ENCODE assay signal across 9 cellular contexts in genomic region chr3:16883057-16883725, GRCh38. TPM values are rescaled to one million over a fixed set of nuclear protein-coding genes. Genes with fewer than 3 reads are reported as not detected.
DNase-seq lines count a peak whose midpoint lies in the region; ATAC-seq and TF ChIP-seq lines count a peak whose summit lies in the region.
"Had no signal": no experiment of that assay in that cellular context is flagged by ENCODE, and none has a peak within 500 bp of the region (broad histone marks: within the 10 kb centered on the region; RNA-seq: fewer than 3 reads in every experiment).

No MANE protein-coding gene starts in this region.

- in situ Hi-C loops in IMR-90 (cut with MboI; ENCODE audit: low sequenced_read_pairs) = loop anchor here (25.0 kb wide), 1 partner anchor 596 kb away; no protein-coding TSS in a partner anchor

- H2BK15ac ChIP-seq in IMR-90 (ENCODE audit: low read depth, low read length) = no peak overlapping the region

- no peaks in the 10 kb centered on the region for H3K36me3 Mint-ChIP-seq in neural progenitor cell

- H3K14ac ChIP-seq in IMR-90 (replicated peaks; ENCODE audit: low read depth, low read length) = no peak overlapping the region

- DNase-seq in BJ (ENCODE audit: low read depth) (peak; percentile 42), IMR-90 (no peak), esophagus muscularis mucosa (ENCODE audit: extremely low spot score) (no peak), neural progenitor cell (ENCODE audit: low spot score) (peak; percentile 49), NCI-H510A (lab: John Stamatoyannopoulos, UW) (no peak), NCI-H345 treated with DMSO at 0.1 percent for 48 hours (lab: John Stamatoyannopoulos, UW; ENCODE audit: unreplicated experiment) (no peak), NCI-H226 (no peak)
- no peak for DNase-seq in stimulated activated CD8-positive, alpha-beta memory T cell treated with anti-CD3 and anti-CD28 coated beads, Interleukin-4, amount 100 ng/mL, for 48 hours

- H3K18ac ChIP-seq in IMR-90 (ENCODE audit: low read depth, low read length) = no peak overlapping the region

- WGBS in IMR-90 (ENCODE audit: extremely low coverage in 2 of 2, insufficient read length in 1 of 2), 2 experiments = 87% methylated on average over 8 of the region's 23 CpGs; no CpG with 5 or more reads in 1 of the 2 experiments
- WGBS in esophagus muscularis mucosa = 79% methylated on average over 23 of the region's 23 CpGs

- H2BK20ac ChIP-seq in IMR-90 (ENCODE audit: low read depth, low read length) = no peak overlapping the region

- H3K4me3 Mint-ChIP-seq in neural progenitor cell = peak overlapping the region; percentile 82

- POLR2A ChIA-PET in BJ (lab: Charles Lee) = no interaction called here
- POLR2A ChIA-PET in IMR-90 (lab: Charles Lee; ENCODE audit: unreplicated experiment) = no interaction called here

- H3K27me3 ChIP-seq in BJ (ENCODE audit: control insufficient read depth, insufficient read depth, low read length) (no peaks in the 10 kb centered on the region), IMR-90 (ENCODE audit: control insufficient read depth, insufficient read depth, low read length) (peaks cover 4% of the 10 kb centered on the region), esophagus muscularis mucosa (no peaks in the 10 kb centered on the region), neural progenitor cell (no peaks in the 10 kb centered on the region)
- H3K27me3 ChIP-seq: cardiac muscle cell had no signal

- peaks cover 0 to 4% of the 10 kb centered on the region in 2 experiments; a peak in 1 of 4 replicates for H3K79me1 ChIP-seq in IMR-90 (ENCODE audit: low read depth in 1 of 2, low read length in 2 of 2)

- no peak for ATAC-seq in IMR-90 (ENCODE audit: low read depth)

- H3K36me3 ChIP-seq in BJ (ENCODE audit: control insufficient read depth, insufficient read depth, low read length) (no peaks in the 10 kb centered on the region), IMR-90 (ENCODE audit: control insufficient read depth, insufficient read depth, low read length) (no peaks in the 10 kb centered on the region), esophagus muscularis mucosa (no peaks in the 10 kb centered on the region), neural progenitor cell (no peaks in the 10 kb centered on the region)
- H3K36me3 ChIP-seq: cardiac muscle cell had no signal

- no peak for TF ChIP-seq POLR2A in IMR-90 (IDR thresholded peaks at IDR 0.05; ENCODE audit: low read depth, low read length)
- TF ChIP-seq POLR2A in esophagus muscularis mucosa (IDR thresholded peaks at IDR 0.05; ENCODE audit: low read depth) = no peak

- no peak overlapping the region for H3K23ac ChIP-seq in IMR-90 (ENCODE audit: low read depth, low read length)

- H3K27ac ChIP-seq in IMR-90 (ENCODE audit: insufficient read depth, low read length) (no peak overlapping the region), esophagus muscularis mucosa (replicated peaks in 1 of 4) (peak overlapping the region; percentile 82 to 85 (median 83)), neural progenitor cell (no peak overlapping the region)

- H4K5ac ChIP-seq in IMR-90 (ENCODE audit: low read depth, low read length) = no peak overlapping the region

- BruUV-seq in IMR-90 (replicated peaks; lab: Mats Ljungman, UMichigan) = no TSS peak

- no peak overlapping the region for H2AK9ac ChIP-seq in IMR-90 (replicated peaks; ENCODE audit: low read depth, low read length, poor library complexity)

- H2AFZ ChIP-seq in IMR-90 (replicated peaks; ENCODE audit: low read length, poor library complexity) = peak overlapping the region; percentile 24
- peak overlapping the region; percentile 74 for H2AFZ ChIP-seq in neural progenitor cell (replicated peaks)

- H3K9me1 ChIP-seq in IMR-90 (ENCODE audit: insufficient read depth, low read length) = no peaks in the 10 kb centered on the region

- no peak overlapping the region for H4K91ac ChIP-seq in IMR-90 (ENCODE audit: insufficient read depth, low read depth, low read length)

- H3K4me3 ChIP-seq in BJ (ENCODE audit: low read depth, low read length) (peak overlapping the region; percentile 89), IMR-90 (ENCODE audit: insufficient read depth, low read depth, low read length) (no peak overlapping the region), esophagus muscularis mucosa (peak overlapping the region in 1 of 4 donors; percentile 8), neural progenitor cell (no peak overlapping the region)

- H3K9me3 ChIP-seq in IMR-90 (ENCODE audit: control insufficient read depth, insufficient read depth, low read length) (no peaks in the 10 kb centered on the region), esophagus muscularis mucosa (no peaks in the 10 kb centered on the region), neural progenitor cell (ENCODE audit: low read depth) (no peaks in the 10 kb centered on the region)

- H3K56ac ChIP-seq in IMR-90 (ENCODE audit: extremely low read depth, insufficient read depth, low read length) = no peak overlapping the region

- no peaks in the 10 kb centered on the region for H3K9me3 Mint-ChIP-seq in neural progenitor cell

- TF ChIP-seq EP300 in esophagus muscularis mucosa (IDR thresholded peaks at IDR 0.05) = no peak

- H3K4me1 ChIP-seq in IMR-90 (ENCODE audit: control insufficient read depth, insufficient read depth, low read length) (peaks cover 4% of the 10 kb centered on the region; the same call in 1 of the 2 replicates), esophagus muscularis mucosa (peaks cover 0 to 26% (median 17%) of the 10 kb centered on the region in 4 donors), neural progenitor cell (peaks cover 30% of the 10 kb centered on the region)

- TF ChIP-seq CTCF in BJ (IDR thresholded peaks at IDR 0.05; ENCODE audit: insufficient read depth, low read depth, low read length) (no peak), IMR-90 (conservative IDR thresholded peaks at IDR 0.05; ENCODE audit: low read depth, low read length) (no peak), esophagus muscularis mucosa (IDR thresholded peaks at IDR 0.05) (no peak), neural progenitor cell (IDR thresholded peaks at IDR 0.05) (no peak)

- no peak overlapping the region for H3K27ac Mint-ChIP-seq in neural progenitor cell

- H2AK5ac ChIP-seq in IMR-90 (ENCODE audit: low read depth, low read length) = no peak overlapping the region

- no peak overlapping the region for H4K8ac ChIP-seq in IMR-90 (ENCODE audit: low read depth in 2 of 2, low read length in 2 of 2)

- no peak overlapping the region for H3K4ac ChIP-seq in IMR-90 (ENCODE audit: low read depth, low read length)

- H3K4me1 Mint-ChIP-seq in neural progenitor cell = peaks cover 17% of the 10 kb centered on the region

- no peak overlapping the region for H2BK120ac ChIP-seq in IMR-90 (ENCODE audit: low read depth, low read length)

- H3K27me3 Mint-ChIP-seq in neural progenitor cell (ENCODE audit: insufficient read depth, low read depth) = peaks cover 3% of the 10 kb centered on the region

- H3F3A ChIP-seq in neural progenitor cell (ENCODE audit: low read depth) = peaks cover 23% of the 10 kb centered on the region

- H2BK5ac ChIP-seq in IMR-90 (ENCODE audit: low read depth, low read length, poor library complexity, severe bottlenecking) = no peak overlapping the region

- TF ChIP-seq RAD21 in IMR-90 (IDR thresholded peaks at IDR 0.05; ENCODE audit: low read length) = no peak

- H3K79me2 ChIP-seq in neural progenitor cell (ENCODE audit: low read depth) = peaks cover 32% of the 10 kb centered on the region

- CTCF ChIA-PET in BJ (lab: Yijun Ruan, JAX) (interaction anchor here (0.7 to 2.3 kb wide), 13 partner anchors 9 to 527 kb away, joined by 3 to 12 read pairs (median 3); no protein-coding TSS in a partner anchor), IMR-90 (lab: Yijun Ruan, JAX) (interaction anchor here (0.6 to 1.1 kb wide), 3 partner anchors 15 to 408 kb away, joined by 3 to 4 read pairs (median 3); no protein-coding TSS in a partner anchor)

- no peaks in the 10 kb centered on the region for H4K20me1 ChIP-seq in IMR-90 (ENCODE audit: insufficient read depth, low read length)
- H4K20me1 ChIP-seq in neural progenitor cell (ENCODE audit: low read depth) = peaks cover 16% of the 10 kb centered on the region

- dilution Hi-C loops in IMR-90 (cut with HindIII; ENCODE audit: low sequenced_read_pairs, unreplicated experiment) = no loop called here

- intact Hi-C loops in IMR-90 (cut with micrococcal nuclease) (loop anchor here (10.0 kb wide), 1 partner anchor 352 kb away; no protein-coding TSS in a partner anchor), esophagus muscularis mucosa (cut with DNase I) (no loop called here)

- H3K9ac ChIP-seq in IMR-90 (ENCODE audit: low read depth, low read length) (no peak overlapping the region), neural progenitor cell (no peak overlapping the region)

- H3K4me2 ChIP-seq in IMR-90 (ENCODE audit: low read depth, low read length) (no peak overlapping the region), neural progenitor cell (peak overlapping the region; percentile 15)

TF ChIP-seq in IMR-90, 13 proteins besides CTCF, POLR2A, EP300 and RAD21:
- TF ChIP-seq CEBPB (IDR thresholded peaks at IDR 0.05; ENCODE audit: low read depth, low read length) (no peak), CHD1 (IDR thresholded peaks at IDR 0.05; ENCODE audit: low read depth, low read length) (no peak)

RNA-seq across cellular contexts. Expression of gene PLCL2, which starts 1.6 kb away (rescaled TPM):
- polyA plus RNA-seq in BJ (2011; rRNA removed) (1.9 and 2.7 TPM in 2 replicates), IMR-90 (2012; rRNA removed) (0.79 and 0.92 TPM in 2 replicates)
- polyA minus RNA-seq in BJ (2011; rRNA and poly(A)+ RNA removed) = 4.4 and 5.2 TPM in 2 replicates
- total RNA-seq in IMR-90 (2012; rRNA removed) (3.8 and 4.2 TPM in 2 replicates), esophagus muscularis mucosa (1 to 10 TPM; 4.1 to 9.1 (median 6.7) TPM), neural progenitor cell (ENCODE audit: low replicate concordance) (23.7 and 26.4 TPM in 2 replicates)
- polyA plus RNA-seq in IMR-90 (2012; cell fraction: cytosol; rRNA removed) = 0.22 and 0.92 TPM in 2 replicates
- polyA plus RNA-seq in IMR-90 (2012; cell fraction: nucleus; rRNA removed; ENCODE audit: low replicate concordance) = 0.12 and 0.58 TPM in 2 replicates

Comparison
In these comparisons a context has a peak if more than half of its experiments do, and no peak if none do; other contexts are left out.
1. DNase-seq: peak in BJ (single experiment) and neural progenitor cell (single experiment); none in IMR-90 (single experiment), esophagus muscularis mucosa (single experiment), stimulated activated CD8-positive, alpha-beta memory T cell treated with anti-CD3 and anti-CD28 coated beads, Interleukin-4, amount 100 ng/mL, for 48 hours (single experiment), NCI-H510A (single experiment), NCI-H345 treated with DMSO at 0.1 percent for 48 hours (single experiment) and NCI-H226 (single experiment).
2. H3K27ac ChIP-seq: peak in esophagus muscularis mucosa (4 of 4); none in IMR-90 (single experiment) and neural progenitor cell (single experiment).